ENCODE assay signal across 8 cellular contexts in genomic region chr17:18410748-18411147, GRCh38. TPM values are rescaled to one million over a fixed set of nuclear protein-coding genes. Genes with fewer than 3 reads are reported as not detected.
DNase-seq lines count a peak whose midpoint lies in the region; ATAC-seq and TF ChIP-seq lines count a peak whose summit lies in the region.
"Not testable (repeated sequence)": the region's sequence is repeated elsewhere in the genome, so short reads cannot be mapped to it uniquely, and the experiment has no call there.

No MANE protein-coding gene starts in this region.

- not testable (repeated sequence) for H3K9me3 Mint-ChIP-seq in Calu3 (ENCODE audit: low read depth, unreplicated experiment); activated T-helper 1 cell treated with anti-CD3 and anti-CD28 coated beads, Interleukin-12 subunit alpha, Interleukin-12 subunit beta, Interleukin-2, Interleukin-4 antibody, amounts not matched to agents 30 ng/mL and 10 ng/mL and 1 ng/mL, durations not matched to agents 14 hours and 24 hours and 36 hours; dendritic cell treated with granulocyte-macrophage colony-stimulating factor and Interleukin-4, amounts not matched to agents 40 ng/mL and 50 ng/mL, for 4 days; neural progenitor cell

- intact Hi-C loops in Calu3 (cut with micrococcal nuclease; ENCODE audit: unreplicated experiment); Panc1 (cut with micrococcal nuclease; ENCODE audit: unreplicated experiment); activated T-helper 1 cell treated with anti-CD3 and anti-CD28 coated beads, Interleukin-12 subunit alpha, Interleukin-12 subunit beta, Interleukin-2, Interleukin-4 antibody, amounts not matched to agents 30 ng/mL and 10 ng/mL and 1 ng/mL, durations not matched to agents 14 hours and 24 hours and 36 hours (cut with micrococcal nuclease); dendritic cell treated with granulocyte-macrophage colony-stimulating factor and Interleukin-4, amounts not matched to agents 40 ng/mL and 50 ng/mL, for 4 days (cut with micrococcal nuclease); tibial artery (cut with DNase I; ENCODE audit: low total_unique reads): not testable (repeated sequence)

- not testable (repeated sequence) for H3K36me3 ChIP-seq in HUES48 (ENCODE audit: control insufficient read depth, insufficient read depth, low read length); Panc1 (ENCODE audit: control insufficient read depth, insufficient read depth, low read length); neural progenitor cell; tibial artery

- H3K27me3 ChIP-seq in HUES48 (ENCODE audit: control insufficient read depth, insufficient read depth, low read length); Panc1 (ENCODE audit: control insufficient read depth, insufficient read depth, low read length); neural progenitor cell; tibial artery: not testable (repeated sequence)

- H3K27ac ChIP-seq in HUES48 (ENCODE audit: low read depth, low read length) (peak overlapping the region; percentile 86), Panc1 (ENCODE audit: low read length) (0 out of 2 replicates have a peak overlapping the region, but pooled peaks have one; percentile 44)
- not testable (repeated sequence) for H3K27ac ChIP-seq in neural progenitor cell, tibial artery

- CTCF ChIA-PET in Calu3 (lab: Charles Lee); Panc1 (lab: Charles Lee): not testable (repeated sequence)

- not testable (repeated sequence) for H2AFZ ChIP-seq in neural progenitor cell (replicated peaks)

- H3K9ac ChIP-seq in HUES48 (ENCODE audit: low read depth, low read length): peak overlapping the region; percentile 44; the same call in 1 of the 2 replicates
- not testable (repeated sequence) for H3K9ac ChIP-seq in neural progenitor cell

- H3K27me3 Mint-ChIP-seq in Calu3 (ENCODE audit: unreplicated experiment); activated T-helper 1 cell treated with anti-CD3 and anti-CD28 coated beads, Interleukin-12 subunit alpha, Interleukin-12 subunit beta, Interleukin-2, Interleukin-4 antibody, amounts not matched to agents 30 ng/mL and 10 ng/mL and 1 ng/mL, durations not matched to agents 14 hours and 24 hours and 36 hours (ENCODE audit: insufficient read depth); neural progenitor cell (ENCODE audit: insufficient read depth, low read depth): not testable (repeated sequence)
- peaks cover 14% of the 10 kb centered on the region for H3K27me3 Mint-ChIP-seq in dendritic cell treated with granulocyte-macrophage colony-stimulating factor and Interleukin-4, amounts not matched to agents 40 ng/mL and 50 ng/mL, for 4 days

- H3F3A ChIP-seq in neural progenitor cell (ENCODE audit: low read depth): not testable (repeated sequence)

- peaks cover 18% of the 10 kb centered on the region for H3K36me3 Mint-ChIP-seq in Calu3 (ENCODE audit: insufficient read depth, unreplicated experiment)
- not testable (repeated sequence) for H3K36me3 Mint-ChIP-seq in activated T-helper 1 cell treated with anti-CD3 and anti-CD28 coated beads, Interleukin-12 subunit alpha, Interleukin-12 subunit beta, Interleukin-2, Interleukin-4 antibody, amounts not matched to agents 30 ng/mL and 10 ng/mL and 1 ng/mL, durations not matched to agents 14 hours and 24 hours and 36 hours (ENCODE audit: low read depth); dendritic cell treated with granulocyte-macrophage colony-stimulating factor and Interleukin-4, amounts not matched to agents 40 ng/mL and 50 ng/mL, for 4 days (ENCODE audit: low read depth); neural progenitor cell

- H4K20me1 ChIP-seq in neural progenitor cell (ENCODE audit: low read depth): not testable (repeated sequence)

- BruUV-seq in Calu3 (replicated peaks; lab: Mats Ljungman, UMichigan); Panc1 (replicated peaks; lab: Mats Ljungman, UMichigan): not testable (repeated sequence)

- TF ChIP-seq CTCF in Calu3 (IDR thresholded peaks at IDR 0.05; ENCODE audit: unreplicated experiment); Panc1 (IDR thresholded peaks at IDR 0.05); neural progenitor cell (IDR thresholded peaks at IDR 0.05); tibial artery (IDR thresholded peaks at IDR 0.05): not testable (repeated sequence)

- peaks cover 16% of the 10 kb centered on the region for H3K4me1 Mint-ChIP-seq in Calu3 (ENCODE audit: low read depth, unreplicated experiment)
- peaks cover 28% of the 10 kb centered on the region for H3K4me1 Mint-ChIP-seq in activated T-helper 1 cell treated with anti-CD3 and anti-CD28 coated beads, Interleukin-12 subunit alpha, Interleukin-12 subunit beta, Interleukin-2, Interleukin-4 antibody, amounts not matched to agents 30 ng/mL and 10 ng/mL and 1 ng/mL, durations not matched to agents 14 hours and 24 hours and 36 hours (ENCODE audit: low read depth)
- peaks cover 20% of the 10 kb centered on the region for H3K4me1 Mint-ChIP-seq in dendritic cell treated with granulocyte-macrophage colony-stimulating factor and Interleukin-4, amounts not matched to agents 40 ng/mL and 50 ng/mL, for 4 days (ENCODE audit: low read depth)
- peaks cover 15% of the 10 kb centered on the region for H3K4me1 Mint-ChIP-seq in neural progenitor cell

- H3K4me3 ChIP-seq in HUES48 (ENCODE audit: low read depth, low read length) (peak overlapping the region; percentile 72), Panc1 (ENCODE audit: low read depth in 2 of 2, low read length in 2 of 2) (peak overlapping the region; percentile 54 to 56), neural progenitor cell (peak overlapping the region; percentile 71), tibial artery (peak overlapping the region; percentile 46 to 52)

- DNase-seq in Calu3; Panc1 (ENCODE audit: low read depth, low spot score); activated T-helper 1 cell treated with anti-CD3 and anti-CD28 coated beads, Interleukin-12 subunit alpha, Interleukin-12 subunit beta, Interleukin-2, Interleukin-4 antibody, amounts not matched to agents 30 ng/mL and 10 ng/mL and 1 ng/mL, durations not matched to agents 14 hours and 24 hours and 36 hours (ENCODE audit: low spot score); tibial artery: not testable (repeated sequence)
- peak; percentile 61 for DNase-seq in iPS DF 19.7 (ENCODE audit: low read depth, low spot score)
- DNase-seq in neural progenitor cell (ENCODE audit: low spot score): peak; percentile 11

- H3K9me3 ChIP-seq in HUES48 (ENCODE audit: control insufficient read depth, insufficient read depth, low read length); Panc1 (ENCODE audit: control insufficient read depth, insufficient read depth, low read depth, low read length); neural progenitor cell (ENCODE audit: low read depth); tibial artery: not testable (repeated sequence)

- H3K4me1 ChIP-seq in HUES48 (ENCODE audit: control insufficient read depth, insufficient read depth, low read length); Panc1 (ENCODE audit: control insufficient read depth, insufficient read depth, low read length); tibial artery: not testable (repeated sequence)
- peaks cover 11% of the 10 kb centered on the region for H3K4me1 ChIP-seq in neural progenitor cell

- POLR2A ChIA-PET in Panc1 (lab: Charles Lee): not testable (repeated sequence)

- H3K4me2 ChIP-seq in neural progenitor cell: peak overlapping the region; percentile 78

- peaks cover 15% of the 10 kb centered on the region for H3K79me2 ChIP-seq in neural progenitor cell (ENCODE audit: low read depth)

- H3K27ac Mint-ChIP-seq in Calu3 (ENCODE audit: unreplicated experiment); dendritic cell treated with granulocyte-macrophage colony-stimulating factor and Interleukin-4, amounts not matched to agents 40 ng/mL and 50 ng/mL, for 4 days: not testable (repeated sequence)
- H3K27ac Mint-ChIP-seq in activated T-helper 1 cell treated with anti-CD3 and anti-CD28 coated beads, Interleukin-12 subunit alpha, Interleukin-12 subunit beta, Interleukin-2, Interleukin-4 antibody, amounts not matched to agents 30 ng/mL and 10 ng/mL and 1 ng/mL, durations not matched to agents 14 hours and 24 hours and 36 hours: peak overlapping the region; percentile 71
- peak overlapping the region; percentile 98 for H3K27ac Mint-ChIP-seq in neural progenitor cell

- H3K4me3 Mint-ChIP-seq in Calu3 (ENCODE audit: low read depth, unreplicated experiment): peak overlapping the region; percentile 79
- peak overlapping the region; percentile 98 for H3K4me3 Mint-ChIP-seq in activated T-helper 1 cell treated with anti-CD3 and anti-CD28 coated beads, Interleukin-12 subunit alpha, Interleukin-12 subunit beta, Interleukin-2, Interleukin-4 antibody, amounts not matched to agents 30 ng/mL and 10 ng/mL and 1 ng/mL, durations not matched to agents 14 hours and 24 hours and 36 hours
- peak overlapping the region; percentile 87 for H3K4me3 Mint-ChIP-seq in dendritic cell treated with granulocyte-macrophage colony-stimulating factor and Interleukin-4, amounts not matched to agents 40 ng/mL and 50 ng/mL, for 4 days
- H3K4me3 Mint-ChIP-seq in neural progenitor cell: peak overlapping the region; percentile 98

- in situ Hi-C loops in Panc1 (cut with HindIII; ENCODE audit: low pct_unique_long_range_greater_than_20kb, low sequenced_read_pairs): not testable (repeated sequence)

- not testable (repeated sequence) for ATAC-seq in Panc1

RNA-seq across cellular contexts. Expression of gene EVPLL, which starts 33.2 kb away (rescaled TPM):
- 1.4 and 2.4 TPM in 2 replicates for total RNA-seq in Calu3 (2022)
- not detected for total RNA-seq in Panc1 (2021; ENCODE audit: unreplicated experiment)
- not detected for polyA plus RNA-seq in Panc1 (2012; ENCODE audit: insufficient read length)
- total RNA-seq in activated T-helper 1 cell treated with anti-CD3 and anti-CD28 coated beads, Interleukin-12 subunit alpha, Interleukin-12 subunit beta, Interleukin-2, Interleukin-4 antibody, amounts not matched to agents 30 ng/mL and 10 ng/mL and 1 ng/mL, durations not matched to agents 14 hours and 24 hours and 36 hours: 0.17 TPM in 1 of 2 replicates, not detected in the other
- total RNA-seq in neural progenitor cell (ENCODE audit: low replicate concordance): not detected in 2 replicates

RNA-seq across cellular contexts. Expression of gene SHMT1, which starts 47.4 kb away (rescaled TPM):
- 52.3 and 55.7 TPM in 2 replicates for total RNA-seq in Calu3 (2022)
- 21.7 TPM for total RNA-seq in Panc1 (2021; ENCODE audit: unreplicated experiment)
- 22.1 TPM for polyA plus RNA-seq in Panc1 (2012; ENCODE audit: insufficient read length)
- 51.5 and 56.2 TPM in 2 replicates for total RNA-seq in activated T-helper 1 cell treated with anti-CD3 and anti-CD28 coated beads, Interleukin-12 subunit alpha, Interleukin-12 subunit beta, Interleukin-2, Interleukin-4 antibody, amounts not matched to agents 30 ng/mL and 10 ng/mL and 1 ng/mL, durations not matched to agents 14 hours and 24 hours and 36 hours
- 26.3 and 38.5 TPM in 2 replicates for total RNA-seq in neural progenitor cell (ENCODE audit: low replicate concordance)
